Comparison of ENCODE assay signal across 9 cellular contexts in genomic region chr1:222466150-222466865, GRCh38.
DNase-seq lines count a peak whose midpoint lies in the region; ATAC-seq and TF ChIP-seq lines count a peak whose summit lies in the region.
"Had no signal": no experiment of that assay in that cellular context is flagged by ENCODE, and none has a peak within 500 bp of the region (broad histone marks: within the 10 kb centered on the region; RNA-seq: fewer than 3 reads in every experiment).

No MANE protein-coding gene starts in this region.

- peak overlapping the region; percentile 79 for H3K4me3 Mint-ChIP-seq in central memory CD8-positive, alpha-beta T cell
- peak overlapping the region in 9 of 10 donors; percentile 19 to 82 (median 29) for H3K4me3 Mint-ChIP-seq in naive thymus-derived CD8-positive, alpha-beta T cell

- intact Hi-C loops in Right ventricle myocardium superior (cut with DNase I): loop anchor here (5.0 kb wide), 1 partner anchor 166 kb away; no protein-coding TSS in a partner anchor

- H3K9me3 ChIP-seq in right atrium auricular region: no peaks in the 10 kb centered on the region

- POLR2A ChIA-PET in naive thymus-derived CD8-positive, alpha-beta T cell (lab: Charles Lee): interaction anchor here (0.6 to 2.4 kb wide), 4 partner anchors 168 to 513 kb away, joined by 3 to 12 read pairs (median 5); partner anchors contain the start of genes AIDA and BROX

- H3K9me3 Mint-ChIP-seq in central memory CD8-positive, alpha-beta T cell: no peaks in the 10 kb centered on the region
- peaks cover 0 to 2% (median 0%) of the 10 kb centered on the region in 9 donors for H3K9me3 Mint-ChIP-seq in naive thymus-derived CD8-positive, alpha-beta T cell
- H3K9me3 Mint-ChIP-seq: activated T-helper 2 cell treated with anti-CD3 and anti-CD28 coated beads, Interferon-gamma antibody, Interleukin-2, Interleukin-4, amounts not matched to agents 10 μg/mL and 5 μg/mL and 100 μg/mL, durations not matched to agents 14 hours and 24 hours and 36 hours had no signal

- H3K4me3 ChIP-seq in right atrium auricular region: peak overlapping the region; percentile 18 to 45

- H3K27me3 Mint-ChIP-seq in central memory CD8-positive, alpha-beta T cell: no peaks in the 10 kb centered on the region
- H3K27me3 Mint-ChIP-seq in naive thymus-derived CD8-positive, alpha-beta T cell: peaks cover 0 to 5% (median 0%) of the 10 kb centered on the region in 5 donors

- no peaks in the 10 kb centered on the region for H3K27me3 ChIP-seq in right atrium auricular region

- TF ChIP-seq CTCF in right atrium auricular region (IDR thresholded peaks at IDR 0.05): no peak

- H3K4me1 Mint-ChIP-seq in central memory CD8-positive, alpha-beta T cell: peaks cover 7% of the 10 kb centered on the region
- H3K4me1 Mint-ChIP-seq in naive thymus-derived CD8-positive, alpha-beta T cell: peaks cover 6 to 14% (median 12%) of the 10 kb centered on the region in 4 donors

- peak overlapping the region; percentile 55 for H3K27ac Mint-ChIP-seq in central memory CD8-positive, alpha-beta T cell (ENCODE audit: low read depth)
- H3K27ac Mint-ChIP-seq in naive thymus-derived CD8-positive, alpha-beta T cell: peak overlapping the region in 5 of 10 donors; percentile 4 to 86 (median 50)

- no peaks in the 10 kb centered on the region for H3K36me3 ChIP-seq in right atrium auricular region

- peaks cover 0 to 12% of the 10 kb centered on the region in 2 donors for H3K4me1 ChIP-seq in right atrium auricular region

- peak overlapping the region; percentile 77 to 81 for H3K27ac ChIP-seq in right atrium auricular region

- ATAC-seq in Right ventricle myocardium superior (ENCODE audit: poor library complexity): no peak
- no peak for ATAC-seq in central memory CD8-positive, alpha-beta T cell (replicated peaks; ENCODE audit: extremely low read depth, poor library complexity, severe bottlenecking)
- no peak for ATAC-seq in naive thymus-derived CD8-positive, alpha-beta T cell
- ATAC-seq in HG03457 (IDR thresholded peaks at IDR 0.05; ENCODE audit: unreplicated experiment): no peak

- DNase-seq in right atrium auricular region (ENCODE audit: low spot score) (no peak), Right ventricle myocardium superior (no peak), HUDEP-2 (lab: John Stamatoyannopoulos, UW; ENCODE audit: unreplicated experiment in 76 of 76) (no peak), NCI-H748 treated with DMSO at 0.1 percent for 48 hours (lab: John Stamatoyannopoulos, UW) (no peak)
- no peak for DNase-seq in central memory CD8-positive, alpha-beta T cell (ENCODE audit: low spot score in 2 of 2)
- DNase-seq in naive thymus-derived CD8-positive, alpha-beta T cell: no peak
- no peak for DNase-seq in activated CD8-positive, alpha-beta memory T cell treated with anti-CD3 and anti-CD28 coated beads for 24 hours

- H3K36me3 Mint-ChIP-seq in central memory CD8-positive, alpha-beta T cell (ENCODE audit: insufficient read depth): peaks cover 11% of the 10 kb centered on the region
- H3K36me3 Mint-ChIP-seq in naive thymus-derived CD8-positive, alpha-beta T cell: no peaks in the 10 kb centered on the region
